25 cellular contexts compared by ENCODE assay signal in genomic region chr6:120357447-120357846, GRCh38.
"Had no signal": no experiment of that assay in that cellular context is flagged by ENCODE, and none has a peak within 500 bp of the region (broad histone marks: within the 10 kb centered on the region; RNA-seq: fewer than 3 reads in every experiment).

No MANE protein-coding gene starts in this region.

- H3K4me3 ChIP-seq: breast epithelium, SJSA1 had no signal

- H3K9me3 ChIP-seq: SJSA1 had no signal

- ATAC-seq: activated CD4-positive, CD25-positive, alpha-beta regulatory T cell treated with anti-CD3 and anti-CD28 coated beads, Interleukin-2, amount 50 U/mL, for 24 hours; activated CD8-positive, alpha-beta T cell treated with anti-CD3 and anti-CD28 coated beads for 36 hours; activated T-cell treated with anti-CD3 and anti-CD28 coated beads, Interleukin-2, amount 50 U/mL, for 72 hours; T-cell had no signal

- H3K36me3 ChIP-seq: breast epithelium, SJSA1 had no signal

- H3K27ac ChIP-seq: breast epithelium, SJSA1 had no signal

- H3K27me3 ChIP-seq: breast epithelium, SJSA1 had no signal

- H3K4me1 ChIP-seq: breast epithelium, SJSA1 had no signal

- DNase-seq: activated CD4-positive, alpha-beta T cell treated with anti-CD3 and anti-CD28 coated beads for 4 hours; activated CD8-positive, alpha-beta memory T cell treated with anti-CD3 and anti-CD28 coated beads, Interleukin-2, amount 50 U/mL, for 4 hours; activated CD8-positive, alpha-beta T cell treated with anti-CD3 and anti-CD28 coated beads for 36 hours; activated gamma-delta T cell treated with Interleukin-2 at 50 U/mL for 16 hours; activated naive CD4-positive, alpha-beta T cell treated with anti-CD3 and anti-CD28 coated beads, Interleukin-2, amount 10 ng/mL, durations not matched to agents 7 days and 5 days; activated naive CD8-positive, alpha-beta T cell treated with anti-CD3 and anti-CD28 coated beads for 36 hours; activated T-cell treated with anti-CD3 and anti-CD28 coated beads, Interleukin-2, amount 50 U/mL, for 72 hours; central memory CD4-positive, alpha-beta T cell; IMR-90; KBM-7; NCI-H1048; NCI-H1417; NCI-H1930; NCI-H2171 treated with DMSO at 0.1 percent for 48 hours; NCI-H226; NCI-H526; NCI-H774; RPMI8226; SHP77; T-cell; T-helper 2 cell; T1000 had no signal
